In the genomic region with DNA sequence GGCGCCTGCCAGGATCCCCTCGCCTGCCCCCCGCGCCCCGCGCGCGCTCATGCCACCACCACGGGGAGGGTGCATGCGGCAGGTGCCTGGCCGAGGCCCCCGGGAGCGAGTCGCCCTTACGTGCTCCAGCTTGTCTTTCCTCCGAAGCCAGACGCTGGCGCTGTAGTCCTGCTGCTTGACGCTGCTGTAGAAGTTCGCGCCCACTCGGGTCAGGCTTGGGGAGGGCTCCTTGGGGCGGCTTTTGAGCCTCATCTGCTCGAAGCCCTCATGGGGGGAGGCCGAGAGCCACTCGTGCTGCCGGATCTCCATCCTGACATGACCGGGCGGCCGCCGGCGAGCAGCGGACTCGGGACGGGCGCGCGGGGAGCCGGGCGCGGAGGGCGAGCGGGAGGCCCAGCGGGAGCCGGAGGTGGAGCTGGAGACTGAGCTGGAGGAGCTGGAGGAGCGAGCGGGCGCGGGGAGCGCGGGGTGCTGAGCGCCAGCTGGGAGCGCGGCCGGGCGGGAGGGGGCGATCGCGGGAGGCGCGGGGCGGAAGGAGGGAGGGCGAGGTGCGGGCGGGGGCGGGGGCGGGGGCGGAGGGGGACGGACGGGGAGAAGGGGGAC, we compare ENCODE assay signal across 8 cellular contexts. TPM values are rescaled to one million over a fixed set of nuclear protein-coding genes. Genes with fewer than 3 reads are reported as not detected.
A peak's percentile ranks its signal among the peaks of the same experiment; 100 is the strongest.
DNase-seq lines count a peak whose midpoint lies in the region; ATAC-seq, FAIRE-seq and TF ChIP-seq lines count a peak whose summit lies in the region.

No MANE protein-coding gene starts in this region.

- no peaks in the 10 kb centered on the region for H4K20me1 ChIP-seq in K562 (replicated peaks; ENCODE audit: control insufficient read depth, insufficient read depth, low read length)

- ATAC-seq in K562 (peak; percentile 80), GM21723 (IDR thresholded peaks at IDR 0.05; ENCODE audit: unreplicated experiment) (no peak)

- intact Hi-C loops in K562 (cut with micrococcal nuclease), result no loop called here
- intact Hi-C loops in kidney (cut with DNase I), result no loop called here

- H3K9ac ChIP-seq in K562 (ENCODE audit: insufficient read depth in 1 of 2, low read depth in 2 of 2, low read length in 2 of 2), result no peak overlapping the region
- H3K9ac ChIP-seq in kidney (ENCODE audit: low read length in 2 of 2), result no peak overlapping the region

- H2AFZ ChIP-seq in K562 (ENCODE audit: low read depth, low read length), result no peak overlapping the region

- H3K9me1 ChIP-seq in K562 (ENCODE audit: control insufficient read depth, insufficient read depth, low read length), result no peaks in the 10 kb centered on the region

- H3K4me3 ChIP-seq in GM08714 (ENCODE audit: low read length) (peak overlapping the region; percentile 36; the same call in 1 of the 2 replicates), K562 (no peak overlapping the region), kidney (ENCODE audit: low read length in 2 of 2) (peak overlapping the region in 1 of 2 donors; percentile 51)

- POLR2A ChIA-PET in K562 (lab: Yijun Ruan, JAX), result interaction anchor here (0.7 kb wide), 1 partner anchor 20 kb away, joined by 3 read pairs; no protein-coding TSS in a partner anchor

- no peak for TF ChIP-seq RAD21 in K562 (CRISPR knock-in tag; conservative IDR thresholded peaks at IDR 0.05 in 1 of 2, IDR thresholded peaks at IDR 0.05 in 1 of 2)

- DNase-seq in NCI-H146 treated with DMSO at 0.1 percent for 48 hours (lab: John Stamatoyannopoulos, UW; ENCODE audit: unreplicated experiment) (peak; percentile 81), K562 (ENCODE audit: extremely low read depth in 1 of 4, low spot score in 3 of 4) (peak; percentile 4 to 58 (median 48)), kidney (peak; percentile 70), substantia nigra (lab: John Stamatoyannopoulos, UW) (peak in 46 of 49 donors; percentile 22 to 83 (median 59)), amniotic stem cell (lab: John Stamatoyannopoulos, UW) (no peak), AML-193 (lab: John Stamatoyannopoulos, UW) (no peak)

- TF ChIP-seq CTCF in K562 (IDR thresholded peaks at IDR 0.05 in 2 of 3, conservative IDR thresholded peaks at IDR 0.05 in 1 of 3; ENCODE audit: insufficient read depth in 2 of 3, low read depth in 1 of 3, low read length in 3 of 3), result no peak
- TF ChIP-seq CTCF in kidney (IDR thresholded peaks at IDR 0.05; ENCODE audit: borderline replicate concordance, extremely low read depth, insufficient read depth), result no peak

- H3K9me3 ChIP-seq in K562 (replicated peaks; ENCODE audit: control insufficient read depth, insufficient read depth, low read depth, low read length) (no peaks in the 10 kb centered on the region), kidney (ENCODE audit: control insufficient read depth in 1 of 2, low read length in 2 of 2) (no peaks in the 10 kb centered on the region)

- CTCF ChIA-PET in K562 (lab: Yijun Ruan, JAX; ENCODE audit: low intra/inter-chr PET ratio), result no interaction called here

- in situ Hi-C loops in K562 (cut with MboI), result no loop called here

- FAIRE-seq in K562 (lab: Jason Lieb, UNC) (no peak), kidney (lab: Jason Lieb, UNC) (no peak)

- no TSS peak for BruUV-seq in K562 (replicated peaks; lab: Mats Ljungman, UMichigan)

- H3K27ac ChIP-seq in K562 (ENCODE audit: extremely low read depth, low read depth, low read length) (no peak overlapping the region), kidney (ENCODE audit: low read depth in 2 of 2, low read length in 2 of 2) (no peak overlapping the region), substantia nigra (ENCODE audit: low read depth, low read length, poor library complexity, severe bottlenecking) (peak overlapping the region; percentile 59)

- no peak for TF ChIP-seq EP300 in K562 (IDR thresholded peaks at IDR 0.05; ENCODE audit: low read length)

- H3K4me1 ChIP-seq in K562 (replicated peaks in 1 of 2; ENCODE audit: control insufficient read depth in 2 of 2, insufficient read depth in 2 of 2, low read length in 2 of 2) (peaks cover 0 to 12% of the 10 kb centered on the region in 2 experiments; a peak in 1 of 5 replicates), kidney (ENCODE audit: control insufficient read depth in 1 of 2, insufficient read depth in 1 of 2, low read depth in 1 of 2, low read length in 2 of 2) (peaks cover 0 to 3% of the 10 kb centered on the region in 2 donors)

- H3K4me2 ChIP-seq in K562 (ENCODE audit: insufficient read depth, low read length), result no peak overlapping the region

- peaks cover 3 to 4% of the 10 kb centered on the region in 2 experiments; a peak in 1 of 5 replicates for H3K27me3 ChIP-seq in K562 (ENCODE audit: control insufficient read depth in 2 of 2, insufficient read depth in 2 of 2, low read length in 2 of 2)

- WGBS in K562 (ENCODE audit: insufficient coverage, low coverage, missing lambda C conversion rate), result 19% methylated on average over 32 of the region's 70 CpGs

- no peaks in the 10 kb centered on the region for H3K79me2 ChIP-seq in K562 (ENCODE audit: control insufficient read depth, insufficient read depth, low read length)

- H3K36me3 ChIP-seq in K562 (ENCODE audit: control insufficient read depth, insufficient read depth, low read length) (no peaks in the 10 kb centered on the region), kidney (ENCODE audit: control insufficient read depth in 1 of 2, insufficient read depth in 2 of 2, low read length in 2 of 2) (no peaks in the 10 kb centered on the region)

- TF ChIP-seq POLR2A in K562 (conservative IDR thresholded peaks at IDR 0.05), result no peak

TF ChIP-seq in K562, 482 proteins besides CTCF, POLR2A, EP300 and RAD21:
- TF ChIP-seq, protein P1, sequence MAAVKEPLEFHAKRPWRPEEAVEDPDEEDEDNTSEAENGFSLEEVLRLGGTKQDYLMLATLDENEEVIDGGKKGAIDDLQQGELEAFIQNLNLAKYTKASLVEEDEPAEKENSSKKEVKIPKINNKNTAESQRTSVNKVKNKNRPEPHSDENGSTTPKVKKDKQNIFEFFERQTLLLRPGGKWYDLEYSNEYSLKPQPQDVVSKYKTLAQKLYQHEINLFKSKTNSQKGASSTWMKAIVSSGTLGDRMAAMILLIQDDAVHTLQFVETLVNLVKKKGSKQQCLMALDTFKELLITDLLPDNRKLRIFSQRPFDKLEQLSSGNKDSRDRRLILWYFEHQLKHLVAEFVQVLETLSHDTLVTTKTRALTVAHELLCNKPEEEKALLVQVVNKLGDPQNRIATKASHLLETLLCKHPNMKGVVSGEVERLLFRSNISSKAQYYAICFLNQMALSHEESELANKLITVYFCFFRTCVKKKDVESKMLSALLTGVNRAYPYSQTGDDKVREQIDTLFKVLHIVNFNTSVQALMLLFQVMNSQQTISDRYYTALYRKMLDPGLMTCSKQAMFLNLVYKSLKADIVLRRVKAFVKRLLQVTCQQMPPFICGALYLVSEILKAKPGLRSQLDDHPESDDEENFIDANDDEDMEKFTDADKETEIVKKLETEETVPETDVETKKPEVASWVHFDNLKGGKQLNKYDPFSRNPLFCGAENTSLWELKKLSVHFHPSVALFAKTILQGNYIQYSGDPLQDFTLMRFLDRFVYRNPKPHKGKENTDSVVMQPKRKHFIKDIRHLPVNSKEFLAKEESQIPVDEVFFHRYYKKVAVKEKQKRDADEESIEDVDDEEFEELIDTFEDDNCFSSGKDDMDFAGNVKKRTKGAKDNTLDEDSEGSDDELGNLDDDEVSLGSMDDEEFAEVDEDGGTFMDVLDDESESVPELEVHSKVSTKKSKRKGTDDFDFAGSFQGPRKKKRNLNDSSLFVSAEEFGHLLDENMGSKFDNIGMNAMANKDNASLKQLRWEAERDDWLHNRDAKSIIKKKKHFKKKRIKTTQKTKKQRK (IDR thresholded peaks at IDR 0.05; ENCODE audit: borderline replicate concordance, low read depth, low read length), result no peak
TF ChIP-seq in K562: peak in this region for 0.

RNA-seq across cellular contexts. Expression of a gene that starts 0.4 kb away (rescaled TPM):
- not detected in 2 replicates for total RNA-seq in K562 (2011; cell fraction: chromatin; rRNA removed; ENCODE audit: low replicate concordance)
- not detected in 2 replicates for total RNA-seq in K562 (2011; cell fraction: nucleolus; rRNA removed)
- total RNA-seq in K562 (2011; cell fraction: nucleoplasm; rRNA removed), result not detected in 2 replicates
- total RNA-seq in K562 (2014; rRNA removed), result not detected in 2 replicates
- total RNA-seq in K562 (2014; rRNA removed; fragmentation: Illumina TruSeq; extraction: Trizol), result not detected in 2 replicates
- total RNA-seq in K562 (2015; rRNA removed; fragmentation: Illumina TruSeq; extraction: Trizol), result not detected in 2 replicates
- not detected in 2 replicates for total RNA-seq in K562 (2021)
- not detected in 2 replicates for polyA plus RNA-seq in K562 (2011; rRNA removed)
- polyA plus RNA-seq in K562 (2011; cell fraction: cytosol; rRNA removed), result not detected in 2 replicates
- polyA plus RNA-seq in K562 (2011; cell fraction: nucleus; rRNA removed), result not detected in 2 replicates
- not detected in 2 replicates for polyA plus RNA-seq in K562 (2012)
- polyA plus RNA-seq in K562 (2014; fragmentation: Illumina TruSeq; extraction: Trizol), result not detected in 2 replicates
- polyA plus RNA-seq in K562 (2014; fragmentation: Nextera tagmentation; extraction: Ambion mirVana), result not detected
- not detected in 2 replicates for polyA plus RNA-seq in K562 (2014; rRNA removed)
- not detected in 2 replicates for polyA minus RNA-seq in K562 (2011; rRNA and poly(A)+ RNA removed)
- polyA minus RNA-seq in K562 (2011; cell fraction: cytosol; rRNA and poly(A)+ RNA removed), result not detected in 2 replicates
- polyA minus RNA-seq in K562 (2011; cell fraction: nucleus; rRNA and poly(A)+ RNA removed), result not detected in 2 replicates
- 0.47 TPM for total RNA-seq in kidney
- 0.24 TPM for polyA plus RNA-seq in kidney (ENCODE audit: insufficient read depth, low read depth, low replicate concordance)

Comparison
In these comparisons a context has a peak if more than half of its experiments do, and no peak if none do; other contexts are left out.
1. DNase-seq: peak in NCI-H146 treated with DMSO at 0.1 percent for 48 hours (single experiment), K562 (4 of 4), kidney (single experiment) and substantia nigra (46 of 49); none in amniotic stem cell (single experiment) and AML-193 (0 of 2).